Comparison of ENCODE assay signal across 7 cellular contexts in the genomic region with DNA sequence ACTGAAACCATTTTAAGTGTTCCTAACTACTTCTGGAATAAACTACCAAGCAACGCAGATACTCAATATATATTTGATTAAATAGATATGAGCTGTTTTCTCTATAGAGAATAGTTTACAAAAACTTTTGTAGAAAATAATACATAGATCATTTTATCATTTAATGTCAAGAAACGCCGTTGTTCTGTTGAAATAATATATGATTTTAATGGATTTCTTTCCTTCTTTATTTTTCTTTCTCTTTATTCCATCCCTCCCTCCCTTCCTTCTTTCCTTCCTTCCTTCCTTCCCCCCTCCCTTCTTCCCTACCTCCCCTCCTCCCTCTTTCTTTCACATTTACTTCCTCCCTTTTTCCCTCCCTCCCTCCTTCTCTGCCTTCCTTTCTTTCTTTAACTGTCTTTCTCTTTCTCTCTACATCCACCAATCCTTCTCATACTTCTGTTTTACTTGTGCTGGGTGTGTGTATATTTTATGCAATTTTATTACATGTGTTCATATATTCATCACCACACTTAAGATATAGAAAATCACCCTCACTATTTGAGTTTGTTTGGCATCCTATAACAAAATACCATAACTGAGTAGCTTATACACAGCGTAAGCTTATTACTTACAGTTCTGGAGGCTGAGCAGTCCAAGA.
"Had no signal": no experiment of that assay in that cellular context is flagged by ENCODE, and none has a peak within 500 bp of the region (broad histone marks: within the 10 kb centered on the region; RNA-seq: fewer than 3 reads in every experiment).

No MANE protein-coding gene starts in this region.

- H3K4me3 ChIP-seq: GM23248 had no signal

- DNase-seq: GM23248, GOT3, H9, HCEC 1CT, KG1 had no signal

- H3K27ac ChIP-seq: GM23248 had no signal

- FAIRE-seq: H54, HTR-8/SVneo had no signal

- H2AFZ ChIP-seq: GM23248 had no signal

- H3K9ac ChIP-seq: GM23248 had no signal
